ENCODE assay signal across 8 cellular contexts in the genomic region with DNA sequence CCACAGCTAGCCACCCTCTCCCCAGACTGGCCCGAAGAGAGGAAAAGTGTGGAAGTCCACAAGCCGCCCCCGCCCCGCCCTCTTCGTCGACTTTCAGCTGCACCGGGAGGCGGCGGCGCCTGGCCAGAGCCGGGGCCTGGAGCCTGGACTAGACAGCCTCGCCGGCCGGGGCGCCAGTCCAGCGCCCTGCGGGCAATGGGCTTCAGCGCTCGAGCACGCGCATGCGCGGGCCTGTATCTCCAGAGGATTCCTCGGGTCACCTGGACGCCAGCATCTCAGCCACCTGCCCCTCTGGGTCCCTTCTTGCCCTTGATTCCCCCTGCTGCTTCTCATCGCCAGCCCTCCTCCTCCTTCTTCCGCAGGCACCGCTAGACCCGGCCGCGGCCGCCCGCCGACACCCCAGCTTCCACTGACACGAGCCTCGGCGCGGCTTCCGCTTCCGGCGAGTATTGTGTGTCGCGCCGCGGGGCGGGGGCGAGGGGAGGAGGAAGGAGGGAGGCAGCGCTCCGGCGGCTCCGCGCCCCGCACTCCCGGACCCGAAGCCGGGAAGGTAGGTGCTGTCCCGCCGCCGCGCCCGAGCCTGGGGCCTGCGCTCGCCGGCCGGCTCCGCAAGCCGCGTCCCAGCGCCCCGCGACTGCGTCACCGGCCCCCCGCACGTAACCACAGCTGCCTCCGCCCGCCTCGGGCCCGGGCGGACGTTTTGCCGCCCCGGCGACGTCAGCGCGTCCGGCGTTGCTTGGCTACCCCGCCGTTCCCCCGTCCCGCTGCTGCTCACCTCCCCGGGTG. TPM values are rescaled to one million over a fixed set of nuclear protein-coding genes. Genes with fewer than 3 reads are reported as not detected.
DNase-seq lines count a peak whose midpoint lies in the region; ATAC-seq, FAIRE-seq and TF ChIP-seq lines count a peak whose summit lies in the region.

A gene (plus strand): TSS at position 482 of the 786 bp plus-strand sequence. CDS start 2,391 bp downstream, outside the sequence.

- 1% methylated on average over 61 to 94 of the region's 94 CpGs for WGBS in pancreas, 2 donors
- WGBS in thyroid gland, 2 donors, result 0 to 1% methylated on average over 15 to 45 of the region's 94 CpGs

- DNase-seq in GM12864 (ENCODE audit: low read depth), result peak; percentile 30
- peak; percentile 84 for DNase-seq in NCI-H1105 treated with DMSO at 0.1 percent for 48 hours (lab: John Stamatoyannopoulos, UW)
- peak; percentile 46 to 84 for DNase-seq in SW 1271 (lab: John Stamatoyannopoulos, UW)
- peak; percentile 94 for DNase-seq in activated naive CD8-positive, alpha-beta T cell treated with anti-CD3 and anti-CD28 coated beads, Interleukin-2, amount 10 ng/mL, durations not matched to agents 7 days and 5 days
- peak; percentile 68 to 95 (median 90) for DNase-seq in head of caudate nucleus
- DNase-seq in pancreas, result peak; percentile 80 to 94 (median 86)
- DNase-seq in thyroid gland, result peak; percentile 85 to 88

- H3K4me3 ChIP-seq in GM12864 (ENCODE audit: low read depth, low read length) (peak within 1 kb of the TSS; percentile 74), pancreas (peak within 1 kb of the TSS; percentile 64 to 89 (median 82)), thyroid gland (replicated peaks in 1 of 3) (peak within 1 kb of the TSS; percentile 81 to 94 (median 87))

- H3K4me3 Mint-ChIP-seq in activated naive CD8-positive, alpha-beta T cell treated with anti-CD3 and anti-CD28 coated beads, Interleukin-2, amount 10 ng/mL, durations not matched to agents 7 days and 5 days, result peak within 1 kb of the TSS; percentile 94

- POLR2A ChIA-PET in activated naive CD8-positive, alpha-beta T cell treated with anti-CD3 and anti-CD28 coated beads, Interleukin-2, amount 10 ng/mL, durations not matched to agents 7 days and 5 days (lab: Charles Lee), result interaction anchor here (0.5 to 2.7 kb wide), 15 partner anchors 9 to 1403 kb away, joined by 3 to 33 read pairs (median 3); a partner anchor contains a TSS

- no peak for FAIRE-seq in pancreas (lab: Jason Lieb, UNC)

- no peaks in the 10 kb centered on the region for H3K9me3 Mint-ChIP-seq in activated naive CD8-positive, alpha-beta T cell treated with anti-CD3 and anti-CD28 coated beads, Interleukin-2, amount 10 ng/mL, durations not matched to agents 7 days and 5 days

- peaks cover 19% of the 10 kb centered on the region for H3K36me3 Mint-ChIP-seq in activated naive CD8-positive, alpha-beta T cell treated with anti-CD3 and anti-CD28 coated beads, Interleukin-2, amount 10 ng/mL, durations not matched to agents 7 days and 5 days

- H3K27ac Mint-ChIP-seq in activated naive CD8-positive, alpha-beta T cell treated with anti-CD3 and anti-CD28 coated beads, Interleukin-2, amount 10 ng/mL, durations not matched to agents 7 days and 5 days, result peak within 1 kb of the TSS; percentile 98

- H3K27me3 ChIP-seq in pancreas (no peaks in the 10 kb centered on the region), thyroid gland (no peaks in the 10 kb centered on the region)

- H3K36me3 ChIP-seq in pancreas, result peaks cover 0 to 15% (median 11%) of the 10 kb centered on the region in 3 donors
- peaks cover 15 to 16% of the 10 kb centered on the region in 2 donors for H3K36me3 ChIP-seq in thyroid gland

- no peaks in the 10 kb centered on the region for H3K27me3 Mint-ChIP-seq in activated naive CD8-positive, alpha-beta T cell treated with anti-CD3 and anti-CD28 coated beads, Interleukin-2, amount 10 ng/mL, durations not matched to agents 7 days and 5 days

- H3K9me3 ChIP-seq in pancreas (no peaks in the 10 kb centered on the region), thyroid gland (no peaks in the 10 kb centered on the region)

- no peak for TF ChIP-seq CTCF in GM12864 (IDR thresholded peaks at IDR 0.05; ENCODE audit: low read depth, low read length, missing control alignments)
- no peak for TF ChIP-seq CTCF in pancreas (IDR thresholded peaks at IDR 0.05)
- peak in 1 of 6 experiments; percentile 16 for TF ChIP-seq CTCF in thyroid gland (IDR thresholded peaks at IDR 0.05)

- intact Hi-C loops in head of caudate nucleus (cut with DNase I) (loop anchor here (2.0 kb wide), 1 partner anchor 18 kb away; a partner anchor contains a TSS), pancreas (cut with DNase I) (no loop called here), thyroid gland (cut with DNase I) (loop anchor here (10.0 kb wide), 1 partner anchor 112 kb away; a partner anchor contains a TSS)

- peaks cover 12 to 28% (median 15%) of the 10 kb centered on the region in 3 donors for H3K4me1 ChIP-seq in pancreas
- H3K4me1 ChIP-seq in thyroid gland, result peaks cover 17 to 27% of the 10 kb centered on the region in 2 donors

- H3K4me1 Mint-ChIP-seq in activated naive CD8-positive, alpha-beta T cell treated with anti-CD3 and anti-CD28 coated beads, Interleukin-2, amount 10 ng/mL, durations not matched to agents 7 days and 5 days, result peaks cover 46% of the 10 kb centered on the region

- TF ChIP-seq POLR2A in thyroid gland (IDR thresholded peaks at IDR 0.05), result peak; percentile 67 to 83

- ATAC-seq in HG02642 (IDR thresholded peaks at IDR 0.05; ENCODE audit: poor library complexity, unreplicated experiment) (peak; percentile 78), pancreas (peak; percentile 85 to 92 (median 88))
- ATAC-seq in activated naive CD8-positive, alpha-beta T cell treated with anti-CD3 and anti-CD28 coated beads, Interleukin-2, amount 10 ng/mL, durations not matched to agents 7 days and 5 days (ENCODE audit: low read depth), result peak; percentile 73

- H3K27ac ChIP-seq in pancreas (peak within 1 kb of the TSS; percentile 93 to 98 (median 96)), thyroid gland (peak within 1 kb of the TSS; percentile 92 to 94 (median 93))

RNA-seq across cellular contexts. Expression of the gene that starts here (rescaled TPM):
- total RNA-seq in activated naive CD8-positive, alpha-beta T cell treated with anti-CD3 and anti-CD28 coated beads, Interleukin-2, amount 10 ng/mL, durations not matched to agents 7 days and 5 days, result 10 to 100 TPM; 24.1 to 24.2 TPM
- total RNA-seq in pancreas (1 to 10 TPM; 5.6 to 8.6 (median 6.6) TPM), thyroid gland (10 to 100 TPM; 23.5 to 28.5 (median 25.8) TPM)
- polyA plus RNA-seq in pancreas, result 10 to 100 TPM; 10.2 to 12.5 TPM

Comparison
In these comparisons a context has a peak if more than half of its experiments do, and no peak if none do; other contexts are left out.
1. Peak in every context shown above with its lines: DNase-seq, ATAC-seq, H3K4me3 ChIP-seq and H3K27ac ChIP-seq.
2. DNase-seq: peak in every context shown above with its lines; median percentile 94 in activated naive CD8-positive, alpha-beta T cell treated with anti-CD3 and anti-CD28 coated beads, Interleukin-2, amount 10 ng/mL, durations not matched to agents 7 days and 5 days; 90 in head of caudate nucleus; 86 in thyroid gland; 86 in pancreas; 84 in NCI-H1105 treated with DMSO at 0.1 percent for 48 hours; 65 in SW 1271; 30 in GM12864.
3. intact Hi-C loops: an anchor here in head of caudate nucleus (2.0 kb wide) and thyroid gland (10.0 kb wide); none called in pancreas.